In the genomic region with DNA sequence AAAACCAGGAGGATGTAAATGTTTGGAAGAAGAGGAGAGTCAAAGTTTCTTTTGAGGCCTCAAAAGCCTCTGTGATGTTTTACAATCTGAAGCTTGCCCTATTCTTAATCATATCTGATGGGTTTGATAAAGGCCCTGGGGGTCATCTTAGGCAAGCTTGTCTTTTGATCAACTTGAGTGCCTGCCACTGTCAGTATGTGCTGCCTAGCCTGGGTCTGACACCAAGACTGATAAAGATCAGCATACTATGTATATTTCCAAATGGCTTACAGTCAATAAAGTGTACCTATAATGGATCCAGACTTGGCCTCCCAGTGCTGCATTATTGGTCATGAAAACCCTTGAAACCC, we compare ENCODE assay signal across 2 cellular contexts.
TF ChIP-seq lines count a peak whose summit lies in the region.

No MANE protein-coding gene starts in this region.

TF ChIP-seq in A549, 52 proteins besides CTCF, POLR2A, EP300 and RAD21:
- TF ChIP-seq JUN (IDR thresholded peaks at IDR 0.05) (peak in 1 of 2 experiments; percentile 71; a peak in 3 of 5 replicates), GATA3 (IDR thresholded peaks at IDR 0.05; ENCODE audit: borderline replicate concordance) (peak; percentile 73), KDM1A (IDR thresholded peaks at IDR 0.05; ENCODE audit: low read depth) (no peak), ESRRA (IDR thresholded peaks at IDR 0.05; ENCODE audit: borderline replicate concordance, low read length) (no peak), MAFK (IDR thresholded peaks at IDR 0.05; ENCODE audit: partially characterized antibody) (no peak)
- TF ChIP-seq, protein P1, sequence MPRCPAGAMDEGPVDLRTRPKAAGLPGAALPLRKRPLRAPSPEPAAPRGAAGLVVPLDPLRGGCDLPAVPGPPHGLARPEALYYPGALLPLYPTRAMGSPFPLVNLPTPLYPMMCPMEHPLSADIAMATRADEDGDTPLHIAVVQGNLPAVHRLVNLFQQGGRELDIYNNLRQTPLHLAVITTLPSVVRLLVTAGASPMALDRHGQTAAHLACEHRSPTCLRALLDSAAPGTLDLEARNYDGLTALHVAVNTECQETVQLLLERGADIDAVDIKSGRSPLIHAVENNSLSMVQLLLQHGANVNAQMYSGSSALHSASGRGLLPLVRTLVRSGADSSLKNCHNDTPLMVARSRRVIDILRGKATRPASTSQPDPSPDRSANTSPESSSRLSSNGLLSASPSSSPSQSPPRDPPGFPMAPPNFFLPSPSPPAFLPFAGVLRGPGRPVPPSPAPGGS (IDR thresholded peaks at IDR 0.05), result peak; percentile 29; the same call in 1 of the 3 replicates
- TF ChIP-seq, protein P2, sequence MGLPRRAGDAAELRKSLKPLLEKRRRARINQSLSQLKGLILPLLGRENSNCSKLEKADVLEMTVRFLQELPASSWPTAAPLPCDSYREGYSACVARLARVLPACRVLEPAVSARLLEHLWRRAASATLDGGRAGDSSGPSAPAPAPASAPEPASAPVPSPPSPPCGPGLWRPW (IDR thresholded peaks at IDR 0.05), result no peak
TF ChIP-seq in A549: peak in this region for 3.

TF ChIP-seq in HCT116, 20 proteins besides CTCF, POLR2A, EP300 and RAD21:
- TF ChIP-seq EGR1 (IDR thresholded peaks at IDR 0.05; ENCODE audit: low read depth) (no peak), SP1 (IDR thresholded peaks at IDR 0.05; ENCODE audit: low read depth) (peak; percentile 18; the same call in 1 of the 2 replicates), ZFX (IDR thresholded peaks at IDR 0.05) (no peak), EZH2 (IDR thresholded peaks at IDR 0.05) (no peak)
